ENCODE assay signal across 16 cellular contexts in the genomic region with DNA sequence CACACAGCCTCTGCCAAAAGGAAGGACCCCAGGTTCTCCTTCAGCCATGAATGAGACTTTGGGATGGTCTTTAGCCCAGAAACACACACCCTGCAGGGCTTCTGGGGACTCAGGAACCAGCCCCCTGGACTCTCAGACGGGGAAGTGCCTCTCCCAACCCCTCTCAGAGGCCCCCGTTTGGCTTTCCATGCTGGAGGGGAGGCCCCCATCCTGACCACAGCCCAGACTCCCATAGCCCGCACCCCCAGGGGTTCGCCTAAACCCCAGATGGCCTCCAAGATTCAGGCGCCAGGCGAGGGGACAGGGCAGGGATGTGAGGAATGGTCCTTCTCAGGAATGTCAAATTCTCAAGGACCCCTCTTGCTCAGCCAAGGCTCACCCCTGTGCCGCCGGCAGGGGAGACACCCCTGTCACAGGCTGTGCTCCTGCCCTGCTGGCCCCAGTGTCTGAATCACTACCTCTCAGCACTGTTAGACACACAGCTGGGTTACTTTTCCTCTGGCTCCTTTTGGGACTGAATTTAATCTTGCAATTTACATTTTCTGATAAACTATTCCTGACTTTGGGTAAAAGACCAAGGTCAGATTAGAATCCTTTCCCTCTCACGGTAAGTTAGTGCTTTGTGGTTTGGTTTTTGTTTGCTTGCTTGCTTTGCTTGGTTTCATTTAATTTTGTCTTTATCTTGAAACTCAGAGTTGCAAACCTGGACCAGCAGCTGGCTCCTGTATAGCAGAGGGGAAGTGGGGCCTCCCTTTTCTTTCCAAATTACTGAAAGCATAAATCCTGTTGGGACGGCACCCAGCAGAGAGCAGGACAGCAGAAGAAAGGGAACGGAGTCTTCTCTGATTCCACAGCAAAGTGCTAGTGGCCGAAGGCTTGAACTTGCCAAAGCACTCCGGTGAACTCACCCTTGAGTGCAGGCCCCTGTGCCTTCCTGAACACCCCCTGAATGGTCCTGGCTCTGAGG.
"Had no signal": no experiment of that assay in that cellular context is flagged by ENCODE, and none has a peak within 500 bp of the region (broad histone marks: within the 10 kb centered on the region; RNA-seq: fewer than 3 reads in every experiment).

No MANE protein-coding gene starts in this region.

- H3K4me1 Mint-ChIP-seq: activated naive CD8-positive, alpha-beta T cell treated with anti-CD3 and anti-CD28 coated beads, Interleukin-2, amount 10 ng/mL, durations not matched to agents 7 days and 5 days; memory B cell had no signal

- H3K4me3 ChIP-seq: left lung, sigmoid colon, SK-N-MC, spleen, stomach, thoracic aorta had no signal

- H3K4me3 Mint-ChIP-seq: activated naive CD8-positive, alpha-beta T cell treated with anti-CD3 and anti-CD28 coated beads, Interleukin-2, amount 10 ng/mL, durations not matched to agents 7 days and 5 days; activated T-cell treated with anti-CD3 and anti-CD28 coated beads, Interleukin-2, amount 50 U/mL, for 72 hours; memory B cell; natural killer cell treated with Interleukin-12 subunit alpha and Interleukin-12 subunit beta and Interleukin-15 and Interleukin-18, amount 100 ng/mL, for 72 hours had no signal

- DNase-seq: activated CD4-positive, alpha-beta T cell treated with anti-CD3 and anti-CD28 coated beads for 1 hour; activated CD4-positive, alpha-beta T cell treated with anti-CD3 and anti-CD28 coated beads, Interleukin-2, amount 50 U/mL, for 4 hours; activated naive CD4-positive, alpha-beta T cell; activated naive CD8-positive, alpha-beta T cell treated with anti-CD3 and anti-CD28 coated beads, Interleukin-2, amount 10 ng/mL, durations not matched to agents 7 days and 5 days; activated T-cell treated with anti-CD3 and anti-CD28 coated beads, Interleukin-2, amount 50 U/mL, for 72 hours; brain microvascular endothelial cell; cerebellar nuclear complex; dermis blood vessel endothelial cell; left lung; sigmoid colon; stomach had no signal

- H3K27ac ChIP-seq: brain microvascular endothelial cell, left lung, sigmoid colon, SK-N-MC, spleen, stomach, thoracic aorta had no signal

- H3K4me1 ChIP-seq: left lung, spleen had no signal

- H3K27ac Mint-ChIP-seq: activated naive CD8-positive, alpha-beta T cell treated with anti-CD3 and anti-CD28 coated beads, Interleukin-2, amount 10 ng/mL, durations not matched to agents 7 days and 5 days; activated T-cell treated with anti-CD3 and anti-CD28 coated beads, Interleukin-2, amount 50 U/mL, for 72 hours; memory B cell; natural killer cell treated with Interleukin-12 subunit alpha and Interleukin-12 subunit beta and Interleukin-15 and Interleukin-18, amount 100 ng/mL, for 72 hours had no signal

- ATAC-seq: activated T-cell treated with anti-CD3 and anti-CD28 coated beads, Interleukin-2, amount 50 U/mL, for 72 hours; left lung had no signal

- H3K9me3 Mint-ChIP-seq: activated naive CD8-positive, alpha-beta T cell treated with anti-CD3 and anti-CD28 coated beads, Interleukin-2, amount 10 ng/mL, durations not matched to agents 7 days and 5 days; activated T-cell treated with anti-CD3 and anti-CD28 coated beads, Interleukin-2, amount 50 U/mL, for 72 hours; memory B cell; natural killer cell treated with Interleukin-12 subunit alpha and Interleukin-12 subunit beta and Interleukin-15 and Interleukin-18, amount 100 ng/mL, for 72 hours had no signal

- H3K9me3 ChIP-seq: left lung, sigmoid colon, spleen, stomach, thoracic aorta had no signal

- H3K27me3 ChIP-seq: brain microvascular endothelial cell, sigmoid colon, stomach had no signal

- H3K36me3 Mint-ChIP-seq: activated naive CD8-positive, alpha-beta T cell treated with anti-CD3 and anti-CD28 coated beads, Interleukin-2, amount 10 ng/mL, durations not matched to agents 7 days and 5 days; memory B cell; natural killer cell treated with Interleukin-12 subunit alpha and Interleukin-12 subunit beta and Interleukin-15 and Interleukin-18, amount 100 ng/mL, for 72 hours had no signal

- H3K36me3 ChIP-seq: brain microvascular endothelial cell, left lung, sigmoid colon, spleen, stomach, thoracic aorta had no signal
